In genomic region chr16:21083729-21084268, GRCh38 we compare ENCODE assay signal across 8 cellular contexts.
DNase-seq lines count a peak whose midpoint lies in the region; ATAC-seq and TF ChIP-seq lines count a peak whose summit lies in the region.

No MANE protein-coding gene starts in this region.

- in situ Hi-C loops in SK-MEL-5 (cut with HindIII; ENCODE audit: low pct_unique_long_range_greater_than_20kb, low sequenced_read_pairs), result no loop called here

- H3K27ac ChIP-seq in HL-60 (replicated peaks), result no peak overlapping the region

- no peak overlapping the region for H3K4me3 ChIP-seq in HL-60 (replicated peaks; ENCODE audit: insufficient read depth, low read length)

- peak; percentile 66 for TF ChIP-seq CTCF in HL-60 (IDR thresholded peaks at IDR 0.05; ENCODE audit: insufficient read depth, low read length)

- no peak overlapping the region for H3K27ac Mint-ChIP-seq in activated naive CD8-positive, alpha-beta T cell treated with anti-CD3 and anti-CD28 coated beads, Interleukin-2, amount 10 ng/mL, durations not matched to agents 7 days and 5 days

- H3K27me3 Mint-ChIP-seq in activated naive CD8-positive, alpha-beta T cell treated with anti-CD3 and anti-CD28 coated beads, Interleukin-2, amount 10 ng/mL, durations not matched to agents 7 days and 5 days, result peaks cover 16% of the 10 kb centered on the region

- no peak overlapping the region for H3K4me3 Mint-ChIP-seq in activated naive CD8-positive, alpha-beta T cell treated with anti-CD3 and anti-CD28 coated beads, Interleukin-2, amount 10 ng/mL, durations not matched to agents 7 days and 5 days

- H3K27me3 ChIP-seq in HL-60 (ENCODE audit: insufficient read depth, poor library complexity, severe bottlenecking), result no peaks in the 10 kb centered on the region

- H3K36me3 Mint-ChIP-seq in activated naive CD8-positive, alpha-beta T cell treated with anti-CD3 and anti-CD28 coated beads, Interleukin-2, amount 10 ng/mL, durations not matched to agents 7 days and 5 days, result no peaks in the 10 kb centered on the region

- peak; percentile 47 for DNase-seq in COLO668 (lab: John Stamatoyannopoulos, UW; ENCODE audit: unreplicated experiment)
- peak; percentile 12 to 57 for DNase-seq in HL-60 (ENCODE audit: low read depth in 1 of 2, low spot score in 1 of 2)
- DNase-seq in SK-MEL-5 (ENCODE audit: low read depth, low spot score), result peak; percentile 65
- peak; percentile 67 for DNase-seq in activated naive CD8-positive, alpha-beta T cell treated with anti-CD3 and anti-CD28 coated beads, Interleukin-2, amount 10 ng/mL, durations not matched to agents 7 days and 5 days
- DNase-seq in left cardiac atrium, result peak; percentile 77
- DNase-seq in pulmonary artery endothelial cell (ENCODE audit: low read depth, low spot score), result peak; percentile 30

- peaks cover 2% of the 10 kb centered on the region for H3K4me1 Mint-ChIP-seq in activated naive CD8-positive, alpha-beta T cell treated with anti-CD3 and anti-CD28 coated beads, Interleukin-2, amount 10 ng/mL, durations not matched to agents 7 days and 5 days

- intact Hi-C loops in left cardiac atrium (cut with DNase I), result loop anchor here in 1 of 2 donors (1.0 to 5.0 kb wide), 2 partner anchors 233 to 286 kb away; no protein-coding TSS in a partner anchor

- H3K9me3 Mint-ChIP-seq in activated naive CD8-positive, alpha-beta T cell treated with anti-CD3 and anti-CD28 coated beads, Interleukin-2, amount 10 ng/mL, durations not matched to agents 7 days and 5 days, result no peaks in the 10 kb centered on the region

- POLR2A ChIA-PET in activated naive CD8-positive, alpha-beta T cell treated with anti-CD3 and anti-CD28 coated beads, Interleukin-2, amount 10 ng/mL, durations not matched to agents 7 days and 5 days (lab: Charles Lee), result no interaction called here

- peak; percentile 82 for ATAC-seq in activated naive CD8-positive, alpha-beta T cell treated with anti-CD3 and anti-CD28 coated beads, Interleukin-2, amount 10 ng/mL, durations not matched to agents 7 days and 5 days (ENCODE audit: low read depth)
- ATAC-seq in left cardiac atrium (peak; percentile 93 to 94), HG03039 (IDR thresholded peaks at IDR 0.05; ENCODE audit: unreplicated experiment) (no peak), HG03045 (IDR thresholded peaks at IDR 0.05; ENCODE audit: unreplicated experiment) (no peak)

Comparison
In these comparisons a context has a peak if more than half of its experiments do, and no peak if none do; other contexts are left out.
1. ATAC-seq: peak in activated naive CD8-positive, alpha-beta T cell treated with anti-CD3 and anti-CD28 coated beads, Interleukin-2, amount 10 ng/mL, durations not matched to agents 7 days and 5 days (single experiment) and left cardiac atrium (2 of 2); none in HG03039 (single experiment) and HG03045 (single experiment).
2. Peak in every context shown above with its lines, with median percentiles within 50 percentile points of each other: DNase-seq.